21 cellular contexts compared by ENCODE assay signal in the genomic region with DNA sequence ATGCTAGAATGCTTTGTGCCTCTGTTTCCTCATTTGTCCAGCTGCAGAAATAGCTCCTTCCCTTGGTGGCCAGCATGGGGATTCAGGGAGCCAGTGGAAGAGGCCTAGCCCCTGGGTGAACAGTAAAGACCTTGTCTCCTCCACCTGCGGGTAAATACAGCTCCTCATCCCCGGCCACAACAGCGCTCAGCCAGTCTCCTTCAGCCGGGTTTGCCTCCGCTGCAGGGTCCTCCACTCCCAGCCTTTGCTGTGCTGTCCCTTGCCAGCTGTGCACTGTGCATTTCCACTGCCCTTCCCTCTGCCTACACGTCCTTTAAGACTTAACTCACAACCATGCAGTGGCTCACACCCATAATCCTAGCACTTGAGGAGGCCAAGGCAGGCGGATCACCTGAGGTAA. TPM values are rescaled to one million over a fixed set of nuclear protein-coding genes. Genes with fewer than 3 reads are reported as not detected.
DNase-seq lines count a peak whose midpoint lies in the region; ATAC-seq and TF ChIP-seq lines count a peak whose summit lies in the region.
"Had no signal": no experiment of that assay in that cellular context is flagged by ENCODE, and none has a peak within 500 bp of the region (broad histone marks: within the 10 kb centered on the region; RNA-seq: fewer than 3 reads in every experiment).

No MANE protein-coding gene starts in this region.

- H3K36me3 Mint-ChIP-seq in Calu3 (ENCODE audit: insufficient read depth, unreplicated experiment), result peaks cover 77% of the 10 kb centered on the region
- H3K36me3 Mint-ChIP-seq: activated naive CD8-positive, alpha-beta T cell; CD4-positive, CD25-positive, alpha-beta regulatory T cell; WTC11 had no signal

- in situ Hi-C loops in gastrocnemius medialis (cut with MboI; ENCODE audit: low sequenced_read_pairs in 4 of 4), result no loop called here

- H3K27ac ChIP-seq in body of pancreas, result peak overlapping the region; percentile 96 to 100 (median 99)
- H3K27ac ChIP-seq in lower lobe of right lung, result peak overlapping the region; percentile 96
- H3K27ac ChIP-seq in gastrocnemius medialis, result peak overlapping the region; percentile 30 to 91 (median 82)

- no peaks in the 10 kb centered on the region for H3K27me3 Mint-ChIP-seq in Calu3 (ENCODE audit: unreplicated experiment)

- BruUV-seq in Calu3 (replicated peaks; lab: Mats Ljungman, UMichigan), result no TSS peak

- peaks cover 67% of the 10 kb centered on the region for H3K4me1 ChIP-seq in body of pancreas
- H3K4me1 ChIP-seq in lower lobe of right lung, result peaks cover 59% of the 10 kb centered on the region
- H3K4me1 ChIP-seq in gastrocnemius medialis, result peaks cover 19% of the 10 kb centered on the region in 2 donors

- TF ChIP-seq POLR2A in body of pancreas (IDR thresholded peaks at IDR 0.05), result no peak
- no peak for TF ChIP-seq POLR2A in gastrocnemius medialis (IDR thresholded peaks at IDR 0.05)

- no peak for ATAC-seq in body of pancreas
- ATAC-seq in lower lobe of right lung, result no peak
- no peak for ATAC-seq in gastrocnemius medialis
- no peak for ATAC-seq in GM21381 (IDR thresholded peaks at IDR 0.05; ENCODE audit: unreplicated experiment)
- no peak for ATAC-seq in GM21619 (IDR thresholded peaks at IDR 0.05; ENCODE audit: unreplicated experiment)
- ATAC-seq in GM18511 (IDR thresholded peaks at IDR 0.05; ENCODE audit: unreplicated experiment), result no peak
- ATAC-seq: WTC11 had no signal

- peak overlapping the region; percentile 87 for H3K4me3 Mint-ChIP-seq in Calu3 (ENCODE audit: low read depth, unreplicated experiment)
- H3K4me3 Mint-ChIP-seq: activated T-helper 1 cell treated with anti-CD3 and anti-CD28 coated beads, Interleukin-12 subunit alpha, Interleukin-12 subunit beta, Interleukin-2, Interleukin-4 antibody, amounts not matched to agents 30 ng/mL and 10 ng/mL and 1 ng/mL, durations not matched to agents 14 hours and 24 hours and 36 hours had no signal

- peak overlapping the region; percentile 90 for H3K27ac Mint-ChIP-seq in Calu3 (ENCODE audit: unreplicated experiment)
- H3K27ac Mint-ChIP-seq: activated naive CD8-positive, alpha-beta T cell; activated T-helper 1 cell treated with anti-CD3 and anti-CD28 coated beads, Interleukin-12 subunit alpha, Interleukin-12 subunit beta, Interleukin-2, Interleukin-4 antibody, amounts not matched to agents 30 ng/mL and 10 ng/mL and 1 ng/mL, durations not matched to agents 14 hours and 24 hours and 36 hours; CD4-positive, CD25-positive, alpha-beta regulatory T cell; WTC11 had no signal

- intact Hi-C loops in Calu3 (cut with micrococcal nuclease; ENCODE audit: unreplicated experiment) (no loop called here), body of pancreas (cut with DNase I) (no loop called here), lower lobe of right lung (cut with DNase I) (no loop called here), gastrocnemius medialis (cut with DNase I; ENCODE audit: low total_unique reads) (no loop called here)

- H3K9me3 ChIP-seq in body of pancreas, result no peaks in the 10 kb centered on the region
- H3K9me3 ChIP-seq in lower lobe of right lung, result no peaks in the 10 kb centered on the region
- no peaks in the 10 kb centered on the region for H3K9me3 ChIP-seq in gastrocnemius medialis
- H3K9me3 ChIP-seq: SJCRH30 had no signal

- no peaks in the 10 kb centered on the region for H3K27me3 ChIP-seq in body of pancreas
- H3K27me3 ChIP-seq in lower lobe of right lung (ENCODE audit: low read depth), result peaks cover 10% of the 10 kb centered on the region
- peaks cover 17 to 28% (median 23%) of the 10 kb centered on the region in 3 donors for H3K27me3 ChIP-seq in gastrocnemius medialis
- H3K27me3 ChIP-seq: SJCRH30 had no signal

- H3K36me3 ChIP-seq in body of pancreas (replicated peaks in 1 of 2; ENCODE audit: insufficient read depth in 1 of 2, low read depth in 2 of 2), result no peaks in the 10 kb centered on the region
- no peaks in the 10 kb centered on the region for H3K36me3 ChIP-seq in lower lobe of right lung
- no peaks in the 10 kb centered on the region for H3K36me3 ChIP-seq in gastrocnemius medialis
- H3K36me3 ChIP-seq: SJCRH30 had no signal

- CTCF ChIA-PET in Calu3 (lab: Charles Lee), result interaction anchor here (1.0 to 2.0 kb wide), 2 partner anchors 11 to 16 kb away, joined by 5 to 6 read pairs; no protein-coding TSS in a partner anchor

- 55 to 58% methylated on average over 7 of the region's 7 CpGs for WGBS in body of pancreas, 2 donors

- TF ChIP-seq CTCF in Calu3 (IDR thresholded peaks at IDR 0.05; ENCODE audit: unreplicated experiment), result no peak
- TF ChIP-seq CTCF in body of pancreas (IDR thresholded peaks at IDR 0.05), result no peak
- no peak for TF ChIP-seq CTCF in lower lobe of right lung (IDR thresholded peaks at IDR 0.05)
- TF ChIP-seq CTCF in gastrocnemius medialis (IDR thresholded peaks at IDR 0.05 in 4 of 5, conservative IDR thresholded peaks at IDR 0.05 in 1 of 5), result no peak

- peaks cover 66% of the 10 kb centered on the region for H3K4me1 Mint-ChIP-seq in Calu3 (ENCODE audit: low read depth, unreplicated experiment)

- no peak for DNase-seq in Calu3
- no peak for DNase-seq in body of pancreas
- no peak for DNase-seq in lower lobe of right lung
- no peak for DNase-seq in gastrocnemius medialis
- DNase-seq in cerebellar nuclear complex (lab: John Stamatoyannopoulos, UW), result no peak
- DNase-seq: CD4-positive, CD25-positive, alpha-beta regulatory T cell; DND-41; effector CD8-positive, alpha-beta T cell; NCI-H774; SJCRH30; stimulated activated CD8-positive, alpha-beta memory T cell treated with anti-CD3 and anti-CD28 coated beads, Interleukin-4, amount 100 ng/mL, for 48 hours; T-helper 2 cell had no signal

- H3K4me3 ChIP-seq in body of pancreas (no peak overlapping the region), lower lobe of right lung (no peak overlapping the region), gastrocnemius medialis (no peak overlapping the region)
- H3K4me3 ChIP-seq: smooth muscle cell had no signal

- no peaks in the 10 kb centered on the region for H3K9me3 Mint-ChIP-seq in Calu3 (ENCODE audit: low read depth, unreplicated experiment)
- H3K9me3 Mint-ChIP-seq: activated T-helper 1 cell treated with anti-CD3 and anti-CD28 coated beads, Interleukin-12 subunit alpha, Interleukin-12 subunit beta, Interleukin-2, Interleukin-4 antibody, amounts not matched to agents 30 ng/mL and 10 ng/mL and 1 ng/mL, durations not matched to agents 14 hours and 24 hours and 36 hours; CD4-positive, CD25-positive, alpha-beta regulatory T cell; WTC11 had no signal

RNA-seq across cellular contexts. Expression of a gene that starts 1.5 kb away (rescaled TPM):
- 156 and 162 TPM in 2 replicates for total RNA-seq in Calu3 (2022)
- total RNA-seq in body of pancreas, result 10 to 100 TPM; 73.2 to 84.7 TPM
- total RNA-seq in lower lobe of right lung, result 46.0 TPM
- 1 to 10 TPM; 5.6 to 8.8 (median 6.8) TPM for total RNA-seq in gastrocnemius medialis
- total RNA-seq: CD4-positive, CD25-positive, alpha-beta regulatory T cell had no signal

RNA-seq across cellular contexts. Expression of a gene that starts 21.1 kb away (rescaled TPM):
- 0.90 and 1.2 TPM in 2 replicates for total RNA-seq in Calu3 (2022)
- 10 to 100 TPM; 19.2 to 68.9 TPM for total RNA-seq in body of pancreas
- total RNA-seq in lower lobe of right lung, result 1.9 TPM
- not detected for total RNA-seq in gastrocnemius medialis
- total RNA-seq: activated T-helper 1 cell treated with anti-CD3 and anti-CD28 coated beads, Interleukin-12 subunit alpha, Interleukin-12 subunit beta, Interleukin-2, Interleukin-4 antibody, amounts not matched to agents 30 ng/mL and 10 ng/mL and 1 ng/mL, durations not matched to agents 14 hours and 24 hours and 36 hours; CD4-positive, CD25-positive, alpha-beta regulatory T cell; H4; kidney epithelial cell; SJCRH30; smooth muscle cell had no signal

RNA-seq across cellular contexts. Expression of a gene that starts 39.6 kb away (rescaled TPM):
- total RNA-seq in Calu3 (2022) (40.5 and 49.2 TPM in 2 replicates), body of pancreas (10 to 100 TPM; 17.4 to 28.7 TPM), lower lobe of right lung (14.9 TPM), gastrocnemius medialis (1 to 10 TPM; 2.6 to 5.7 (median 4.4) TPM)
- total RNA-seq: activated T-helper 1 cell treated with anti-CD3 and anti-CD28 coated beads, Interleukin-12 subunit alpha, Interleukin-12 subunit beta, Interleukin-2, Interleukin-4 antibody, amounts not matched to agents 30 ng/mL and 10 ng/mL and 1 ng/mL, durations not matched to agents 14 hours and 24 hours and 36 hours; CD4-positive, CD25-positive, alpha-beta regulatory T cell had no signal

RNA-seq across cellular contexts. Expression of a gene that starts 49.8 kb away (rescaled TPM):
- total RNA-seq in Calu3 (2022), result 89.8 and 95.3 TPM in 2 replicates
- 10 to 100 TPM; 38.4 to 42.5 TPM for total RNA-seq in body of pancreas
- total RNA-seq in lower lobe of right lung, result 64.8 TPM
- 10 to 100 TPM; 39.0 to 48.8 (median 45.0) TPM for total RNA-seq in gastrocnemius medialis
